ENCODE assay signal across 8 cellular contexts in genomic region chr7:65373608-65374351, GRCh38. TPM values are rescaled to one million over a fixed set of nuclear protein-coding genes. Genes with fewer than 3 reads are reported as not detected.
A peak's percentile ranks its signal among the peaks of the same experiment; 100 is the strongest.
DNase-seq lines count a peak whose midpoint lies in the region; ATAC-seq and TF ChIP-seq lines count a peak whose summit lies in the region.

TSS of gene ZNF92 (plus strand) at chr7:65373855. CDS start at chr7:65373998, 143 bp downstream.

- ATAC-seq in HG03196 (IDR thresholded peaks at IDR 0.05; ENCODE audit: unreplicated experiment) (peak; percentile 100), activated B cell treated with CpG ODN at 0.5 μM for 24 hours (ENCODE audit: low read depth) (peak; percentile 97)

- H3K27ac ChIP-seq in spleen, result peak within 1 kb of the TSS; percentile 61 to 93 (median 92)

- peak within 1 kb of the TSS; percentile 91 for H3K27ac Mint-ChIP-seq in activated B cell treated with CpG ODN at 0.5 μM for 24 hours

- no peaks in the 10 kb centered on the region for H3K27me3 ChIP-seq in spleen (replicated peaks in 1 of 7)

- no peaks in the 10 kb centered on the region for H3K27me3 Mint-ChIP-seq in activated B cell treated with CpG ODN at 0.5 μM for 24 hours

- H3K4me1 ChIP-seq in spleen, result peaks cover 11 to 55% (median 36%) of the 10 kb centered on the region in 6 donors

- peaks cover 49% of the 10 kb centered on the region for H3K4me1 Mint-ChIP-seq in activated B cell treated with CpG ODN at 0.5 μM for 24 hours

- DNase-seq in AG08395 (ENCODE audit: low spot score), result peak; percentile 97
- peak; percentile 98 for DNase-seq in NCI-H345 (lab: John Stamatoyannopoulos, UW)
- DNase-seq in activated B cell treated with CpG ODN at 0.5 μM for 24 hours, result peak; percentile 91
- peak; percentile 92 for DNase-seq in central memory CD4-positive, alpha-beta T cell
- peak; percentile 100 for DNase-seq in inferior parietal cortex (ENCODE audit: extremely low spot score)
- peak; percentile 97 for DNase-seq in spleen

- H3K9me3 ChIP-seq in spleen, result no peaks in the 10 kb centered on the region

- WGBS in spleen, 5 donors, result 0 to 1% (median 0%) methylated on average over 15 to 44 of the region's 44 CpGs

- no peak for TF ChIP-seq CTCF in activated B cell treated with CpG ODN at 0.5 μM for 24 hours (IDR thresholded peaks at IDR 0.05)
- no peak for TF ChIP-seq CTCF in spleen (IDR thresholded peaks at IDR 0.05 in 8 of 11, conservative IDR thresholded peaks at IDR 0.05 in 3 of 11)

- no peaks in the 10 kb centered on the region for H3K9me3 Mint-ChIP-seq in activated B cell treated with CpG ODN at 0.5 μM for 24 hours

- intact Hi-C loops in activated B cell treated with CpG ODN at 0.5 μM for 24 hours (cut with micrococcal nuclease), result loop anchor here (1.0 to 10.0 kb wide), 14 partner anchors 9 to 1931 kb away; partner anchors contain the start of genes ERV3-1, GUSB, ZNF107 and ZNF138
- intact Hi-C loops in spleen (cut with DNase I; ENCODE audit: low total_unique reads), result no loop called here

- H3K4me3 ChIP-seq in spleen, result peak within 1 kb of the TSS; percentile 74 to 92 (median 86)

- peaks cover 0 to 30% (median 0%) of the 10 kb centered on the region in 6 donors for H3K36me3 ChIP-seq in spleen

- peak within 1 kb of the TSS; percentile 96 for H3K4me3 Mint-ChIP-seq in activated B cell treated with CpG ODN at 0.5 μM for 24 hours

- CTCF ChIA-PET in activated B cell treated with CpG ODN at 0.5 μM for 24 hours (lab: Charles Lee), result no interaction called here

- POLR2A ChIA-PET in activated B cell treated with CpG ODN at 0.5 μM for 24 hours (lab: Charles Lee), result interaction anchor here (0.6 to 2.6 kb wide), 17 partner anchors 9 to 1928 kb away, joined by 3 to 19 read pairs (median 4); partner anchors contain the start of genes ERV3-1, ZNF138, ZNF273 and ZNF680

- H3K36me3 Mint-ChIP-seq in activated B cell treated with CpG ODN at 0.5 μM for 24 hours (ENCODE audit: low read depth), result peaks cover 33% of the 10 kb centered on the region

- TF ChIP-seq POLR2A in GM18951 (IDR thresholded peaks at IDR 0.05; ENCODE audit: extremely low read depth, insufficient read depth, insufficient read length) (peak; percentile 98), spleen (IDR thresholded peaks at IDR 0.05) (peak; percentile 62 to 97 (median 90))

- in situ Hi-C loops in GM18951 (cut with MboI; ENCODE audit: low sequenced_read_pairs, unreplicated experiment), result no loop called here

RNA-seq across cellular contexts. Expression of gene ZNF92, which starts in this region (rescaled TPM):
- total RNA-seq in activated B cell treated with CpG ODN at 0.5 μM for 24 hours (24.6 and 27.1 TPM in 2 replicates), spleen (10 to 100 TPM; 11.2 to 23.0 (median 15.0) TPM)
- polyA plus RNA-seq in spleen, result 1 to 10 TPM; 6.6 to 9.8 (median 8.2) TPM

Comparison
In these comparisons a context has a peak if more than half of its experiments do, and no peak if none do; other contexts are left out.
1. Peak in every context shown above with its lines: DNase-seq, ATAC-seq, H3K4me3 ChIP-seq and H3K27ac ChIP-seq.